In genomic region chr17:18363021-18363941, GRCh38 we compare ENCODE assay signal across 8 cellular contexts. TPM values are rescaled to one million over a fixed set of nuclear protein-coding genes. Genes with fewer than 3 reads are reported as not detected.
A peak's percentile ranks its signal among the peaks of the same experiment; 100 is the strongest.
DNase-seq lines count a peak whose midpoint lies in the region; ATAC-seq and TF ChIP-seq lines count a peak whose summit lies in the region.

SHMT1 (minus strand) TSS chr17:18363550; CDS start chr17:18355981, 7,569 bp downstream.

- peak; percentile 97 for ATAC-seq in HG03439 (IDR thresholded peaks at IDR 0.05; ENCODE audit: unreplicated experiment)

- H3K4me3 ChIP-seq in BJ (ENCODE audit: low read depth, low read length) = peak within 1 kb of the TSS; percentile 68

- no peaks in the 10 kb centered on the region for H3K36me3 ChIP-seq in BJ (ENCODE audit: control insufficient read depth, insufficient read depth, low read length)

- POLR2A ChIA-PET in BJ (lab: Charles Lee) = no interaction called here

- DNase-seq in BJ (ENCODE audit: low read depth) (peak; percentile 25), GM19238 (ENCODE audit: insufficient read length, low spot score) (peak; percentile 94), NCI-H524 treated with DMSO at 0.1 percent for 48 hours (lab: John Stamatoyannopoulos, UW) (peak; percentile 68)
- peak; percentile 95 for DNase-seq in activated CD4-positive, alpha-beta T cell treated with anti-CD3 and anti-CD28 coated beads for 48 hours
- peak; percentile 67 to 92 (median 84) for DNase-seq in stimulated activated CD4-positive, alpha-beta T cell treated with anti-CD3 and anti-CD28 coated beads, Interleukin-1b, Interleukin-23, amount 100 ng/mL, for 24 hours (ENCODE audit: low read depth in 4 of 4, low spot score in 1 of 4)

- H3K27me3 ChIP-seq in BJ (ENCODE audit: control insufficient read depth, insufficient read depth, low read length) = peaks cover 2% of the 10 kb centered on the region; the same call in 1 of the 2 replicates
- no peaks in the 10 kb centered on the region for H3K27me3 ChIP-seq in layer of hippocampus (ENCODE audit: control insufficient read depth, insufficient read depth, low read length)

- TF ChIP-seq CTCF in BJ (IDR thresholded peaks at IDR 0.05; ENCODE audit: insufficient read depth, low read depth, low read length) = no peak

- H3K27ac ChIP-seq in cingulate gyrus (ENCODE audit: low read depth, low read length) (peak within 1 kb of the TSS; percentile 85), layer of hippocampus (ENCODE audit: low read depth, low read length) (peak within 1 kb of the TSS; percentile 88)

- CTCF ChIA-PET in BJ (lab: Yijun Ruan, JAX) = no interaction called here

RNA-seq across cellular contexts. Expression of gene SHMT1, which starts in this region (rescaled TPM):
- 5.0 and 5.9 TPM in 2 replicates for polyA plus RNA-seq in BJ (2011; rRNA removed)
- 4.9 and 5.2 TPM in 2 replicates for polyA minus RNA-seq in BJ (2011; rRNA and poly(A)+ RNA removed)

Comparison
In these comparisons a context has a peak if more than half of its experiments do, and no peak if none do; other contexts are left out.
1. Peak in every context shown above with its lines: DNase-seq, ATAC-seq, H3K4me3 ChIP-seq and H3K27ac ChIP-seq.
2. DNase-seq: peak in every context shown above with its lines; median percentile 95 in activated CD4-positive, alpha-beta T cell treated with anti-CD3 and anti-CD28 coated beads for 48 hours; 94 in GM19238; 84 in stimulated activated CD4-positive, alpha-beta T cell treated with anti-CD3 and anti-CD28 coated beads, Interleukin-1b, Interleukin-23, amount 100 ng/mL, for 24 hours; 68 in NCI-H524 treated with DMSO at 0.1 percent for 48 hours; 25 in BJ.